Comparison of ENCODE assay signal across 13 cellular contexts in genomic region chr12:1935700-1936378, GRCh38. TPM values are rescaled to one million over a fixed set of nuclear protein-coding genes. Genes with fewer than 3 reads are reported as not detected.
DNase-seq lines count a peak whose midpoint lies in the region; ATAC-seq and TF ChIP-seq lines count a peak whose summit lies in the region.
"Had no signal": no experiment of that assay in that cellular context is flagged by ENCODE, and none has a peak within 500 bp of the region (broad histone marks: within the 10 kb centered on the region; RNA-seq: fewer than 3 reads in every experiment).

No MANE protein-coding gene starts in this region.

- no peaks in the 10 kb centered on the region for H3K9me2 ChIP-seq in hepatocyte (replicated peaks; ENCODE audit: insufficient read depth)

- no peak overlapping the region for H2AFZ ChIP-seq in hepatocyte

- H3K9me3 ChIP-seq in stomach smooth muscle (ENCODE audit: control insufficient read depth in 2 of 2, low read length in 2 of 2) = no peaks in the 10 kb centered on the region
- H3K9me3 ChIP-seq in hepatocyte (ENCODE audit: low read depth) = no peaks in the 10 kb centered on the region

- TF ChIP-seq CTCF in chondrocyte (IDR thresholded peaks at IDR 0.05) (no peak), hepatocyte (IDR thresholded peaks at IDR 0.05; ENCODE audit: poor library complexity) (no peak)

- H3K36me3 ChIP-seq in H7 (replicated peaks; ENCODE audit: control insufficient read depth, insufficient read depth, low read length) = no peaks in the 10 kb centered on the region; the same call in 1 of the 2 replicates
- H3K36me3 ChIP-seq in stomach smooth muscle (ENCODE audit: control insufficient read depth in 2 of 2, insufficient read depth in 2 of 2, low read length in 2 of 2) = peaks cover 0 to 8% of the 10 kb centered on the region in 2 donors
- H3K36me3 ChIP-seq in hepatocyte (replicated peaks; ENCODE audit: insufficient read depth, low read depth) = no peaks in the 10 kb centered on the region

- H4K20me1 ChIP-seq in hepatocyte (ENCODE audit: insufficient read depth, poor library complexity, severe bottlenecking) = no peaks in the 10 kb centered on the region

- peak overlapping the region; percentile 90 for H3K27ac Mint-ChIP-seq in chondrocyte (ENCODE audit: unreplicated experiment)
- H3K27ac Mint-ChIP-seq: activated CD4-positive, alpha-beta T cell treated with anti-CD3 and anti-CD28 coated beads, Interleukin-2, amount 10 ng/mL, durations not matched to agents 24 days and 14 days; natural killer cell treated with Interleukin-12 subunit alpha and Interleukin-12 subunit beta and Interleukin-15 and Interleukin-18, amount 100 ng/mL, for 72 hours had no signal

- H3K79me2 ChIP-seq in hepatocyte = no peaks in the 10 kb centered on the region

- peak overlapping the region; percentile 86 for H3K27ac ChIP-seq in stomach smooth muscle (ENCODE audit: low read length)
- no peak overlapping the region for H3K27ac ChIP-seq in hepatocyte

- WGBS in hepatocyte (ENCODE audit: low lambda C conversion rate, missing lambda C conversion rate) = 95% methylated on average over 21 of the region's 21 CpGs

- peak overlapping the region; percentile 48 for H3K4me3 Mint-ChIP-seq in chondrocyte (ENCODE audit: unreplicated experiment)
- H3K4me3 Mint-ChIP-seq: activated CD4-positive, alpha-beta T cell treated with anti-CD3 and anti-CD28 coated beads, Interleukin-2, amount 10 ng/mL, durations not matched to agents 24 days and 14 days; CD14-positive monocyte; natural killer cell treated with Interleukin-12 subunit alpha and Interleukin-12 subunit beta and Interleukin-15 and Interleukin-18, amount 100 ng/mL, for 72 hours had no signal

- peak overlapping the region; percentile 34 to 62 for H3K9ac ChIP-seq in stomach smooth muscle (ENCODE audit: low read length in 2 of 2)

- H3K4me3 ChIP-seq in H7 (ENCODE audit: insufficient read depth, low read depth, low read length) (no peak overlapping the region), stomach smooth muscle (ENCODE audit: low read length in 2 of 2) (peak overlapping the region in 1 of 2 donors; percentile 63), hepatocyte (no peak overlapping the region)

- no peaks in the 10 kb centered on the region for H3K9me3 Mint-ChIP-seq in chondrocyte (ENCODE audit: low read depth)
- H3K9me3 Mint-ChIP-seq: activated CD4-positive, alpha-beta T cell treated with anti-CD3 and anti-CD28 coated beads, Interleukin-2, amount 10 ng/mL, durations not matched to agents 24 days and 14 days; CD14-positive monocyte; natural killer cell treated with Interleukin-12 subunit alpha and Interleukin-12 subunit beta and Interleukin-15 and Interleukin-18, amount 100 ng/mL, for 72 hours had no signal

- H3K4me1 Mint-ChIP-seq in chondrocyte (ENCODE audit: low read depth) = peaks cover 63% of the 10 kb centered on the region

- no peak overlapping the region for H3K4me2 ChIP-seq in hepatocyte

- H3K27me3 Mint-ChIP-seq in chondrocyte (ENCODE audit: low read depth) = peaks cover 4% of the 10 kb centered on the region
- H3K27me3 Mint-ChIP-seq: activated CD4-positive, alpha-beta T cell treated with anti-CD3 and anti-CD28 coated beads, Interleukin-2, amount 10 ng/mL, durations not matched to agents 24 days and 14 days; natural killer cell treated with Interleukin-12 subunit alpha and Interleukin-12 subunit beta and Interleukin-15 and Interleukin-18, amount 100 ng/mL, for 72 hours had no signal

- no peaks in the 10 kb centered on the region for H3K27me3 ChIP-seq in H7 (ENCODE audit: control insufficient read depth, insufficient read depth, low read length)
- no peaks in the 10 kb centered on the region for H3K27me3 ChIP-seq in stomach smooth muscle (ENCODE audit: control insufficient read depth in 1 of 2, insufficient read depth in 2 of 2, low read length in 2 of 2)
- H3K27me3 ChIP-seq in hepatocyte = no peaks in the 10 kb centered on the region

- peaks cover 2% of the 10 kb centered on the region for H3K36me3 Mint-ChIP-seq in chondrocyte (ENCODE audit: low read depth)

- DNase-seq in H7 = peak; percentile 22
- no peak for DNase-seq in chondrocyte (ENCODE audit: low spot score)
- peak; percentile 73 for DNase-seq in mesenteric fat pad (ENCODE audit: low spot score)
- no peak for DNase-seq in RKO (ENCODE audit: low spot score)
- DNase-seq in hepatocyte (ENCODE audit: low spot score) = no peak
- DNase-seq: activated CD4-positive, alpha-beta T cell treated with anti-CD3 and anti-CD28 coated beads, Interleukin-2, amount 10 ng/mL, durations not matched to agents 24 days and 14 days; activated gamma-delta T cell treated with Interleukin-2 at 50 U/mL for 16 hours; SW 1271 had no signal

- H3K4me1 ChIP-seq in stomach smooth muscle (ENCODE audit: control insufficient read depth, insufficient read depth, low read length) (peaks cover 84% of the 10 kb centered on the region), hepatocyte (ENCODE audit: insufficient read depth) (peaks cover 19% of the 10 kb centered on the region)

- ATAC-seq in GM18511 (IDR thresholded peaks at IDR 0.05; ENCODE audit: unreplicated experiment) = no peak
- ATAC-seq in HG02571 (IDR thresholded peaks at IDR 0.05; ENCODE audit: unreplicated experiment) = no peak
- ATAC-seq: natural killer cell treated with Interleukin-12 subunit alpha and Interleukin-12 subunit beta and Interleukin-15 and Interleukin-18, amount 100 ng/mL, for 72 hours had no signal

RNA-seq across cellular contexts. Expression of gene CACNA2D4, which starts 17.4 kb away (rescaled TPM):
- total RNA-seq in H7 (2014; rRNA removed; shearing (Covaris generic)) = 0.03 and 0.22 TPM in 2 replicates
- 0.30 to 0.92 TPM in 2 of 3 replicates, not detected in the other for total RNA-seq in chondrocyte
- 8.8 TPM for total RNA-seq in mesenteric fat pad
- 1.3 and 4.7 TPM in 2 replicates for total RNA-seq in hepatocyte
- polyA plus RNA-seq in hepatocyte = 2.1 and 5.7 TPM in 2 replicates

Comparison
In these comparisons a context has a peak if more than half of its experiments do, and no peak if none do; other contexts are left out.
1. DNase-seq: peak in H7 (single experiment) and mesenteric fat pad (single experiment); none in chondrocyte (single experiment), RKO (single experiment) and hepatocyte (single experiment).